ENCODE assay signal across 8 cellular contexts in genomic region chr14:95998656-95999055, GRCh38. TPM values are rescaled to one million over a fixed set of nuclear protein-coding genes. Genes with fewer than 3 reads are reported as not detected.
DNase-seq lines count a peak whose midpoint lies in the region; ATAC-seq and TF ChIP-seq lines count a peak whose summit lies in the region.

No MANE protein-coding gene starts in this region.

- no peak overlapping the region for H3K4me3 Mint-ChIP-seq in immature natural killer cell

- WGBS in heart right ventricle, 2 donors, result 19 to 41% methylated on average over 1 of the region's 1 CpG

- DNase-seq in heart right ventricle (no peak), Right ventricle myocardium inferior (ENCODE audit: missing footprints) (no peak), RPMI7951 (ENCODE audit: low read depth) (peak; percentile 45), foreskin melanocyte (peak; percentile 14), vagina (ENCODE audit: extremely low spot score in 2 of 2) (no peak), glomerular visceral epithelial cell (ENCODE audit: extremely low spot score) (no peak), immature natural killer cell (no peak)
- no peak for DNase-seq in effector memory CD4-positive, alpha-beta T cell

- no peaks in the 10 kb centered on the region for H3K4me1 Mint-ChIP-seq in immature natural killer cell

- TF ChIP-seq POLR2A in vagina (IDR thresholded peaks at IDR 0.05), result no peak

- H3K27ac ChIP-seq in heart right ventricle, result no peak overlapping the region
- no peak overlapping the region for H3K27ac ChIP-seq in vagina
- no peak overlapping the region for H3K27ac ChIP-seq in effector memory CD4-positive, alpha-beta T cell (ENCODE audit: insufficient read depth, low read length, poor library complexity, severe bottlenecking)

- peaks cover 0 to 6% (median 1%) of the 10 kb centered on the region in 6 donors for H3K9me3 Mint-ChIP-seq in immature natural killer cell

- no peak overlapping the region for H3K27ac Mint-ChIP-seq in immature natural killer cell

- TF ChIP-seq CTCF in heart right ventricle (IDR thresholded peaks at IDR 0.05) (peak in 7 of 9 donors; percentile 24 to 57 (median 50)), vagina (IDR thresholded peaks at IDR 0.05) (peak in 2 of 3 experiments; percentile 13 to 46)

- H3K27me3 Mint-ChIP-seq in immature natural killer cell (ENCODE audit: low read depth in 3 of 3), result peaks cover 1 to 32% (median 6%) of the 10 kb centered on the region in 3 donors

- H3K4me1 ChIP-seq in heart right ventricle (no peaks in the 10 kb centered on the region), vagina (no peaks in the 10 kb centered on the region)
- H3K4me1 ChIP-seq in effector memory CD4-positive, alpha-beta T cell (ENCODE audit: control insufficient read depth, insufficient read depth, low read length, poor library complexity, severe bottlenecking), result no peaks in the 10 kb centered on the region

- intact Hi-C loops in heart right ventricle (cut with DNase I), result loop anchor here in 9 of 10 donors (2.0 to 10.0 kb wide), 12 partner anchors 96 to 574 kb away; no protein-coding TSS in a partner anchor
- intact Hi-C loops in Right ventricle myocardium inferior (cut with DNase I), result loop anchor here (5.0 to 10.0 kb wide), 2 partner anchors 279 to 554 kb away; no protein-coding TSS in a partner anchor
- intact Hi-C loops in vagina (cut with DNase I), result loop anchor here (10.0 kb wide), 1 partner anchor 96 kb away; no protein-coding TSS in a partner anchor

- H3K9me3 ChIP-seq in heart right ventricle (peaks cover 0 to 10% (median 0%) of the 10 kb centered on the region in 11 donors), vagina (no peaks in the 10 kb centered on the region)
- H3K9me3 ChIP-seq in effector memory CD4-positive, alpha-beta T cell (ENCODE audit: control insufficient read depth, low read length), result no peaks in the 10 kb centered on the region

- no peak for ATAC-seq in heart right ventricle
- ATAC-seq in Right ventricle myocardium inferior, result no peak

- H3K36me3 Mint-ChIP-seq in immature natural killer cell, result no peaks in the 10 kb centered on the region

- no peak overlapping the region for H3K4me3 ChIP-seq in heart right ventricle
- no peak overlapping the region for H3K4me3 ChIP-seq in vagina
- no peak overlapping the region for H3K4me3 ChIP-seq in effector memory CD4-positive, alpha-beta T cell (ENCODE audit: insufficient read depth, low read depth, low read length, poor library complexity, severe bottlenecking)

- H3K36me3 ChIP-seq in heart right ventricle (no peaks in the 10 kb centered on the region), vagina (no peaks in the 10 kb centered on the region)
- no peaks in the 10 kb centered on the region for H3K36me3 ChIP-seq in effector memory CD4-positive, alpha-beta T cell (ENCODE audit: control insufficient read depth, insufficient read depth, low read length)

- H3K27me3 ChIP-seq in heart right ventricle (peaks cover 0 to 72% (median 54%) of the 10 kb centered on the region in 7 donors), vagina (no peaks in the 10 kb centered on the region)
- H3K27me3 ChIP-seq in effector memory CD4-positive, alpha-beta T cell (replicated peaks; ENCODE audit: control insufficient read depth, insufficient read depth, low read length, poor library complexity, severe bottlenecking), result peaks cover 7% of the 10 kb centered on the region

RNA-seq across cellular contexts. Expression of gene C14orf132, which starts 40.5 kb away (rescaled TPM):
- total RNA-seq in heart right ventricle, result 10 to 100 TPM in 3 of 10 donors, 1 to 10 TPM in 6, under 1 TPM in 1; 0.85 to 16.2 (median 3.8) TPM
- polyA plus RNA-seq in heart right ventricle, result 1 to 10 TPM in 1 of 2 donors, under 1 TPM in 1; 0.80 to 2.5 TPM
- 1.5 TPM for total RNA-seq in Right ventricle myocardium inferior
- 22.6 and 24.6 TPM in 2 replicates for total RNA-seq in RPMI7951 (2014; rRNA removed; shearing (Covaris generic))
- 12.0 TPM for total RNA-seq in vagina
- not detected for polyA plus RNA-seq in immature natural killer cell

Comparison
In these comparisons a context has a peak if more than half of its experiments do, and no peak if none do; other contexts are left out.
1. DNase-seq: peak in RPMI7951 (single experiment) and foreskin melanocyte (single experiment); none in heart right ventricle (0 of 2), Right ventricle myocardium inferior (single experiment), vagina (0 of 2), glomerular visceral epithelial cell (single experiment), effector memory CD4-positive, alpha-beta T cell (0 of 3) and immature natural killer cell (0 of 3).